ENCODE assay signal across 8 cellular contexts in the genomic region with DNA sequence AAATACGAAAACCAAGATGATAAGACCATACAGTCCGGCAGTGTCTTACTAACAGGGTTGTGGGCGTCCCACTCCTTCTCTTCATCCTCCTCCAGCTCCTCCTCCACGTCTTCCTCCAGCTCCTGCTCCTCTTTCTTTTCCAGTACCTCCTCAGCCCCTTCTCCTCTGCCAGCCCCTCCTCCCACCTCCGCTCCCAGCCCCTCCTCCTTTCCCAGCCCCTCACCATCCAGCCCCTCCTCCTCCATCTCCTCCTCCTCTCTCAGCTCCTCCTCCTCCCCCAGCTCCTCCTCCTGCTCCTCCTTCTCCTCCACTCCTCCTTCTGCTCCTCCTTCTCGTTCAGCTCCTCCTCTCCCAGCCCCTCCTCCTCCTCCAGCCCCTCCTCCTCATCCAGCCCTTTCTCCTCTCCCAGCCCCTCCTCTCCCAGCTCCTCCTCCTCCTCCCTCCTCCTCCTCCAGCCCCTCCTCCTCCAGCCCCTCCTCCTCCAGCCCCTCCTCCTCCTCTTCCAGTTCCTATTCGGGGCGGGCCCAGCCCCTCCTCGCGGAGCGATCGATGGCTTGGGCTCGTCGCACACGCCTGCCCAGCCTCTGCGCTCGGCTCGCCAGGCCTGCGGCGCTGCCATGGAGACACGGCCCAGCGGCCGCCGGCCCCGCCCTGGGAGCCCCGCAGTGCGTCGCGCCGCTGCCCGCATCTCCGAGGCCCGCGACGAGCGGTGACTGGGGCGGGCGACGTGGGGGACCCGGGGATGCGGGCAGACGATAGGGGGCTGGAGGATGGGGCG. TPM values are rescaled to one million over a fixed set of nuclear protein-coding genes. Genes with fewer than 3 reads are reported as not detected.
DNase-seq lines count a peak whose midpoint lies in the region; ATAC-seq and TF ChIP-seq lines count a peak whose summit lies in the region.

A gene with protein sequence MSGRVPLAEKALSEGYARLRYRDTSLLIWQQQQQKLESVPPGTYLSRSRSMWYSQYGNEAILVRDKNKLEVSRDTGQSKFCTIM (plus strand): TSS at position 654 of the 778 bp plus-strand sequence. CDS start 1,267 bp downstream, outside the sequence.

- H3K9ac ChIP-seq in GM23248 (peak within 1 kb of the TSS; percentile 83), fibroblast of lung (ENCODE audit: insufficient read depth, low read length) (peak within 1 kb of the TSS; percentile 55)

- H3K9me2 ChIP-seq in GM23248 (ENCODE audit: insufficient read depth) = no peaks in the 10 kb centered on the region

- no peaks in the 10 kb centered on the region for H3K4me1 ChIP-seq in GM23248 (ENCODE audit: insufficient read depth)
- H3K4me1 ChIP-seq in fibroblast of lung (ENCODE audit: control insufficient read depth, extremely low read depth, insufficient read depth, low read length) = no peaks in the 10 kb centered on the region
- peaks cover 5 to 7% of the 10 kb centered on the region in 2 donors for H3K4me1 ChIP-seq in naive thymus-derived CD4-positive, alpha-beta T cell (ENCODE audit: control insufficient read depth in 2 of 2, insufficient read depth in 2 of 2, low read length in 2 of 2)

- no peaks in the 10 kb centered on the region for H3K27me3 Mint-ChIP-seq in naive thymus-derived CD4-positive, alpha-beta T cell
- H3K27me3 Mint-ChIP-seq in stimulated activated memory B cell treated with anti-CD40 and anti-IgM and Interleukin-4, amounts not matched to agents 10 μg/mL and 1 μg/mL and 100 μg/mL, for 72 hours = no peaks in the 10 kb centered on the region

- H2AFZ ChIP-seq in GM23248 (peak within 1 kb of the TSS; percentile 80), fibroblast of lung (ENCODE audit: low read length) (peak within 1 kb of the TSS; percentile 83)

- H3F3A ChIP-seq in GM23248 (ENCODE audit: insufficient read depth) = no peaks in the 10 kb centered on the region

- DNase-seq in DMS53 (lab: John Stamatoyannopoulos, UW) (peak; percentile 99), GM23248 (peak; percentile 99), LHCN-M2 (ENCODE audit: low read depth) (peak; percentile 97), RWPE1 (ENCODE audit: low spot score) (peak; percentile 99), fibroblast of lung (ENCODE audit: low read depth in 2 of 2) (peak; percentile 99 to 100)
- DNase-seq in activated T-helper 1 cell treated with anti-CD3 and anti-CD28 coated beads, Interleukin-2, amount 50 U/mL, for 16 hours (ENCODE audit: low read depth in 1 of 2, low spot score in 1 of 2) = peak; percentile 80 to 89
- peak; percentile 80 to 95 (median 91) for DNase-seq in naive thymus-derived CD4-positive, alpha-beta T cell

- peak within 1 kb of the TSS; percentile 80 for H3K4me3 ChIP-seq in GM23248
- peak within 1 kb of the TSS; percentile 70 to 77 (median 74) for H3K4me3 ChIP-seq in fibroblast of lung (replicated peaks in 1 of 4; ENCODE audit: control extremely low read depth in 1 of 4, insufficient read depth in 1 of 4, low read depth in 3 of 4, low read length in 4 of 4)
- peak within 1 kb of the TSS; percentile 89 for H3K4me3 ChIP-seq in naive thymus-derived CD4-positive, alpha-beta T cell (ENCODE audit: low read length)

- WGBS in GM23248 (ENCODE audit: low coverage in 1 of 2, low lambda C conversion rate in 2 of 2, missing lambda C conversion rate in 2 of 2), 2 experiments = 1 to 2% methylated on average over 17 to 42 of the region's 43 CpGs

- POLR2A ChIA-PET in RWPE1 (lab: Yijun Ruan, JAX; ENCODE audit: low non-redundant PET) = interaction anchor here (0.6 to 0.7 kb wide), 2 partner anchors 150 to 367 kb away, joined by 3 to 5 read pairs; no protein-coding TSS in a partner anchor
- POLR2A ChIA-PET in naive thymus-derived CD4-positive, alpha-beta T cell (lab: Charles Lee) = interaction anchor here (0.5 to 4.2 kb wide), 6 partner anchors 20 to 140 kb away, joined by 3 to 18 read pairs (median 3); partner anchors contain the start of genes RNU6ATAC and WDR5

- intact Hi-C loops in naive thymus-derived CD4-positive, alpha-beta T cell (cut with micrococcal nuclease) = loop anchor here (1.0 to 10.0 kb wide), 8 partner anchors 33 to 1880 kb away; partner anchors contain the start of genes BRD3 (in 2 of the 2), RNU6ATAC (in 2 of the 2), VAV2 (in 2 of the 2) and CACFD1 (in 1 of the 2)

- H3K36me3 Mint-ChIP-seq in naive thymus-derived CD4-positive, alpha-beta T cell = peaks cover 0 to 6% (median 0%) of the 10 kb centered on the region in 5 donors
- H3K36me3 Mint-ChIP-seq in stimulated activated memory B cell treated with anti-CD40 and anti-IgM and Interleukin-4, amounts not matched to agents 10 μg/mL and 1 μg/mL and 100 μg/mL, for 72 hours = peaks cover 8% of the 10 kb centered on the region

- H3K36me3 ChIP-seq in GM23248 (ENCODE audit: low read depth) = no peaks in the 10 kb centered on the region
- peaks cover 2% of the 10 kb centered on the region for H3K36me3 ChIP-seq in fibroblast of lung (ENCODE audit: control insufficient read depth, insufficient read depth, low read length)
- H3K36me3 ChIP-seq in naive thymus-derived CD4-positive, alpha-beta T cell (ENCODE audit: control insufficient read depth in 2 of 3, insufficient read depth in 3 of 3, low read length in 3 of 3) = peaks cover 0 to 3% (median 0%) of the 10 kb centered on the region in 3 experiments

- H3K27ac ChIP-seq in GM23248 (peak within 1 kb of the TSS; percentile 50), RWPE1 (peak within 1 kb of the TSS; percentile 88), fibroblast of lung (ENCODE audit: insufficient read depth, low read length) (peak within 1 kb of the TSS; percentile 59)
- peak within 1 kb of the TSS; percentile 75 for H3K27ac ChIP-seq in naive thymus-derived CD4-positive, alpha-beta T cell (ENCODE audit: low read depth, low read length)

- peaks cover 0 to 21% (median 12%) of the 10 kb centered on the region in 7 donors for H3K4me1 Mint-ChIP-seq in naive thymus-derived CD4-positive, alpha-beta T cell
- H3K4me1 Mint-ChIP-seq in stimulated activated memory B cell treated with anti-CD40 and anti-IgM and Interleukin-4, amounts not matched to agents 10 μg/mL and 1 μg/mL and 100 μg/mL, for 72 hours = peaks cover 26% of the 10 kb centered on the region

- H3K27me3 ChIP-seq in GM23248 (replicated peaks; ENCODE audit: insufficient read depth) = no peaks in the 10 kb centered on the region
- H3K27me3 ChIP-seq in fibroblast of lung (ENCODE audit: control insufficient read depth, insufficient read depth, low read length) = no peaks in the 10 kb centered on the region
- H3K27me3 ChIP-seq in naive thymus-derived CD4-positive, alpha-beta T cell (ENCODE audit: control insufficient read depth in 2 of 2, insufficient read depth in 2 of 2, low read length in 2 of 2) = no peaks in the 10 kb centered on the region

- H3K4me3 Mint-ChIP-seq in naive thymus-derived CD4-positive, alpha-beta T cell = peak within 1 kb of the TSS; percentile 61 to 85 (median 80)
- peak within 1 kb of the TSS; percentile 77 for H3K4me3 Mint-ChIP-seq in stimulated activated memory B cell treated with anti-CD40 and anti-IgM and Interleukin-4, amounts not matched to agents 10 μg/mL and 1 μg/mL and 100 μg/mL, for 72 hours

- H3K27ac Mint-ChIP-seq in naive thymus-derived CD4-positive, alpha-beta T cell = peak within 1 kb of the TSS; percentile 48 to 86 (median 78)
- H3K27ac Mint-ChIP-seq in stimulated activated memory B cell treated with anti-CD40 and anti-IgM and Interleukin-4, amounts not matched to agents 10 μg/mL and 1 μg/mL and 100 μg/mL, for 72 hours = peak within 1 kb of the TSS; percentile 68

- in situ Hi-C loops in GM23248 (cut with MboI) = no loop called here

- CTCF ChIA-PET in RWPE1 (lab: Yijun Ruan, JAX) = interaction anchor here (1.0 to 1.2 kb wide), 3 partner anchors 13 to 40 kb away, joined by 3 to 4 read pairs (median 3); no protein-coding TSS in a partner anchor
- CTCF ChIA-PET in naive thymus-derived CD4-positive, alpha-beta T cell (lab: Charles Lee) = interaction anchor here (2.9 kb wide), 1 partner anchor 31 kb away, joined by 14 read pairs; no protein-coding TSS in a partner anchor

- H3K9me3 ChIP-seq in GM23248 (ENCODE audit: low read depth) (no peaks in the 10 kb centered on the region), fibroblast of lung (ENCODE audit: control insufficient read depth, insufficient read depth, low read depth, low read length) (no peaks in the 10 kb centered on the region)
- H3K9me3 ChIP-seq in naive thymus-derived CD4-positive, alpha-beta T cell (ENCODE audit: control insufficient read depth in 2 of 3, low read length in 3 of 3) = no peaks in the 10 kb centered on the region

- H3K9me3 Mint-ChIP-seq in naive thymus-derived CD4-positive, alpha-beta T cell = no peaks in the 10 kb centered on the region
- no peaks in the 10 kb centered on the region for H3K9me3 Mint-ChIP-seq in stimulated activated memory B cell treated with anti-CD40 and anti-IgM and Interleukin-4, amounts not matched to agents 10 μg/mL and 1 μg/mL and 100 μg/mL, for 72 hours

- peaks cover 9% of the 10 kb centered on the region; the same call in 1 of the 2 replicates for H3K79me2 ChIP-seq in GM23248 (ENCODE audit: insufficient read depth)
- no peaks in the 10 kb centered on the region for H3K79me2 ChIP-seq in fibroblast of lung (ENCODE audit: control insufficient read depth, insufficient read depth, low read length)

- H3K4me2 ChIP-seq in GM23248 (ENCODE audit: unreplicated experiment) (peak within 1 kb of the TSS; percentile 88), fibroblast of lung (ENCODE audit: extremely low read depth, insufficient read depth, low read length) (peak within 1 kb of the TSS; percentile 70)

- H4K20me1 ChIP-seq in GM23248 (ENCODE audit: insufficient read depth) = no peaks in the 10 kb centered on the region
- H4K20me1 ChIP-seq in fibroblast of lung (ENCODE audit: control insufficient read depth, extremely low read depth, insufficient read depth, low read length) = no peaks in the 10 kb centered on the region

- TF ChIP-seq CTCF in RWPE1 (conservative IDR thresholded peaks at IDR 0.05; ENCODE audit: low read depth) (no peak), fibroblast of lung (conservative IDR thresholded peaks at IDR 0.05 in 1 of 2, IDR thresholded peaks at IDR 0.05 in 1 of 2; ENCODE audit: low read depth in 1 of 2, low read length in 2 of 2) (no peak)

- ATAC-seq in naive thymus-derived CD4-positive, alpha-beta T cell = peak; percentile 98
- peak; percentile 92 for ATAC-seq in stimulated activated memory B cell treated with anti-CD40 and anti-IgM and Interleukin-4, amounts not matched to agents 10 μg/mL and 1 μg/mL and 100 μg/mL, for 72 hours

RNA-seq across cellular contexts. Expression of the gene that starts here (rescaled TPM):
- 25.9 and 36.3 TPM in 2 replicates for total RNA-seq in GM23248 (2014; rRNA removed; shearing (Covaris generic))
- polyA plus RNA-seq in GM23248 (2016; fragmentation: Nextera tagmentation; extraction: Ambion mirVana) = 32.1 and 36.6 TPM in 2 replicates
- total RNA-seq in LHCN-M2 (2014; rRNA removed) = 17.7 and 21.5 TPM in 2 replicates
- 15.8 TPM for polyA plus RNA-seq in LHCN-M2 (2012)
- total RNA-seq in fibroblast of lung = 10.0 and 12.4 TPM in 2 replicates
- 19.4 and 29.5 TPM in 2 replicates for polyA plus RNA-seq in fibroblast of lung
- 19.1 and 20.9 TPM in 2 replicates for polyA plus RNA-seq in fibroblast of lung (2012)
- 18.0 and 24.2 TPM in 2 replicates for polyA minus RNA-seq in fibroblast of lung (ENCODE audit: low replicate concordance)
- total RNA-seq in naive thymus-derived CD4-positive, alpha-beta T cell = 10 to 100 TPM in 3 of 5 experiments, 1 to 10 TPM in 2; 8.3 to 19.3 (median 12.7) TPM
- polyA plus RNA-seq in naive thymus-derived CD4-positive, alpha-beta T cell = 10 to 100 TPM; 22.1 to 28.1 TPM

Comparison
In these comparisons a context has a peak if more than half of its experiments do, and no peak if none do; other contexts are left out.
1. Peak in every context shown above with its lines: DNase-seq, ATAC-seq, H3K4me3 ChIP-seq and H3K27ac ChIP-seq.